In the genomic region with DNA sequence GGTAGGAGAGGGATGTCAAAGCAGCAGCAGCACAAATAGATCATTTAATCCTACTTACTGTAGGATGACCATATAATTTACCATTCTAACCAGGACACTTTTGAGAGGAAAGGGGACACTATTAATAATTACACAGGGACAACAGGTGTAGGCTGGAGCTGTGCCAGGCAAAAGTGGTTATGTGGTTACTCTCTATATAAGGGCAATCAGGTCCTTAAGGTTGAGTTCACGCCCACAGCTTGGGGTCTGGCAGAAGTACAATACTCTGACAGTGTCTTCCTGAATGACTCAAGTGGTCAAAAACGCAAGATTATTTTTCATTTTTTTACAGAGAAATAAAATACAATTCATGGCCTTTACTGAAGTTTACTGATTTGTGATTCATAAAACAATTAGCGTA, we compare ENCODE assay signal across 9 cellular contexts. TPM values are rescaled to one million over a fixed set of nuclear protein-coding genes. Genes with fewer than 3 reads are reported as not detected.
DNase-seq lines count a peak whose midpoint lies in the region; ATAC-seq and TF ChIP-seq lines count a peak whose summit lies in the region.
"Had no signal": no experiment of that assay in that cellular context is flagged by ENCODE, and none has a peak within 500 bp of the region (broad histone marks: within the 10 kb centered on the region; RNA-seq: fewer than 3 reads in every experiment).

No MANE protein-coding gene starts in this region.

- intact Hi-C loops in dorsolateral prefrontal cortex (cut with DNase I) = no loop called here

- peaks cover 0 to 39% of the 10 kb centered on the region in 2 donors for H3K4me1 ChIP-seq in right atrium auricular region

- TF ChIP-seq CTCF in dorsolateral prefrontal cortex (IDR thresholded peaks at IDR 0.05 in 54 of 56, conservative IDR thresholded peaks at IDR 0.05 in 2 of 56; ENCODE audit: low read depth in 1 of 56, partially characterized antibody in 56 of 56) (no peak), right atrium auricular region (IDR thresholded peaks at IDR 0.05) (no peak)

- H3K27ac ChIP-seq in dorsolateral prefrontal cortex (no peak overlapping the region), right atrium auricular region (peak overlapping the region in 1 of 2 donors; percentile 41)
- H3K27ac ChIP-seq: epithelial cell of prostate had no signal

- H3K27me3 ChIP-seq in dorsolateral prefrontal cortex (no peaks in the 10 kb centered on the region), right atrium auricular region (no peaks in the 10 kb centered on the region)

- H3K36me3 ChIP-seq in right atrium auricular region = no peaks in the 10 kb centered on the region

- peak; percentile 75 for DNase-seq in ELR (ENCODE audit: low read depth)
- DNase-seq in RPMI7951 (ENCODE audit: low read depth) = peak; percentile 56
- no peak for DNase-seq in dorsolateral prefrontal cortex
- DNase-seq in stimulated activated CD8-positive, alpha-beta memory T cell treated with anti-CD3 and anti-CD28 coated beads, Interleukin-7, amount 100 ng/mL, for 1 hour (ENCODE audit: low read depth in 2 of 2) = peak; percentile 4 to 10
- DNase-seq in NOMO-1 treated with dmso at 0.1 percent for 144 hours (lab: John Stamatoyannopoulos, UW; ENCODE audit: unreplicated experiment) = no peak
- no peak for DNase-seq in right atrium auricular region (ENCODE audit: low spot score)
- DNase-seq in C1 segment of cervical spinal cord (lab: John Stamatoyannopoulos, UW) = no peak

- H3K9me3 ChIP-seq in right atrium auricular region = no peaks in the 10 kb centered on the region

- ATAC-seq in HG03135 (IDR thresholded peaks at IDR 0.05; ENCODE audit: unreplicated experiment) = peak; percentile 26

- peak overlapping the region in 54 of 59 donors; percentile 7 to 99 (median 91) for H3K4me3 ChIP-seq in dorsolateral prefrontal cortex
- no peak overlapping the region for H3K4me3 ChIP-seq in right atrium auricular region

RNA-seq across cellular contexts. Expression of a gene that starts 2.8 kb away (rescaled TPM):
- 45.4 and 53.3 TPM in 2 replicates for total RNA-seq in RPMI7951 (2014; rRNA removed; shearing (Covaris generic))
- total RNA-seq in dorsolateral prefrontal cortex = 100 to 1,000 TPM; 114 to 573 (median 405) TPM
- 10 to 100 TPM; 71.5 to 98.5 TPM for total RNA-seq in right atrium auricular region

RNA-seq across cellular contexts. Expression of a gene that starts 3.2 kb away (rescaled TPM):
- 6.6 and 8.1 TPM in 2 replicates for total RNA-seq in RPMI7951 (2014; rRNA removed; shearing (Covaris generic))
- total RNA-seq in dorsolateral prefrontal cortex (10 to 100 TPM; 10.0 to 32.5 (median 15.9) TPM), right atrium auricular region (1 to 10 TPM; 3.6 to 4.6 TPM)

Comparison
In these comparisons a context has a peak if more than half of its experiments do, and no peak if none do; other contexts are left out.
1. DNase-seq: peak in ELR (single experiment), RPMI7951 (single experiment) and stimulated activated CD8-positive, alpha-beta memory T cell treated with anti-CD3 and anti-CD28 coated beads, Interleukin-7, amount 100 ng/mL, for 1 hour (2 of 2); none in dorsolateral prefrontal cortex (0 of 10), NOMO-1 treated with dmso at 0.1 percent for 144 hours (single experiment), right atrium auricular region (single experiment) and C1 segment of cervical spinal cord (0 of 14).
2. H3K4me3 ChIP-seq: peak in dorsolateral prefrontal cortex (54 of 59); none in right atrium auricular region (0 of 2).